Comparison of ENCODE assay signal across 14 cellular contexts in the genomic region with DNA sequence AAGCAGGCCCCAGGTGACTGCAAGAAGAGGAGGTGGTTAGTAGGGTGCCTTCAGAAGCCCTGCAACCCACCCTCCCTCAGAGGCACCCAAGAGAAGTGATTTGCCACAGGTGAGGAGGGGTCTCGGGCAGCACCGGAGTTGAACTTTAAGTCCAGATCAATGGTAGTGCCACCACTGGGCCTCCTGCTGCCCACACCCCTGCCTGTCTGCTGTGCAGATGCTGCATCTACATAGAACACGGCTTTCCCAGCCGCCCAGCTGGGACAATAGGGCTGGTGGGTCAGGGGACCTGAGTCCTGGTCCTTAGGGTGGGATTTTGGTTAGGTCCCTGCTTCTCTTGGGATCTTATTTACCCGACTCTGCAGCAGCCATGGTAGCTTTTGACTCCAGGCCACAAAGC. TPM values are rescaled to one million over a fixed set of nuclear protein-coding genes. Genes with fewer than 3 reads are reported as not detected.
"Had no signal": no experiment of that assay in that cellular context is flagged by ENCODE, and none has a peak within 500 bp of the region (broad histone marks: within the 10 kb centered on the region; RNA-seq: fewer than 3 reads in every experiment).

No MANE protein-coding gene starts in this region.

- H3K36me3 ChIP-seq: ascending aorta, brain microvascular endothelial cell, upper lobe of left lung had no signal

- H3K9me3 ChIP-seq: ascending aorta, upper lobe of left lung had no signal

- H3K4me3 ChIP-seq: ascending aorta, hepatocyte, upper lobe of left lung had no signal

- H3K27ac ChIP-seq: ascending aorta, brain microvascular endothelial cell, hepatocyte, upper lobe of left lung, VCaP had no signal

- H3K27me3 ChIP-seq: ascending aorta, hepatocyte, upper lobe of left lung had no signal

- FAIRE-seq: colon had no signal

- H3K4me2 ChIP-seq: hepatocyte had no signal

- ATAC-seq: activated CD8-positive, alpha-beta memory T cell treated with anti-CD3 and anti-CD28 coated beads, Interleukin-2, amount 10 ng/mL, durations not matched to agents 7 days and 5 days; activated CD8-positive, alpha-beta T cell treated with anti-CD3 and anti-CD28 coated beads for 36 hours; stimulated activated naive CD8-positive, alpha-beta T cell treated with anti-CD3 and anti-CD28 coated beads, Interleukin-15, Interleukin-2, amounts not matched to agents 100 U/mL and 50 U/mL, for 24 hours had no signal

- H3K4me1 ChIP-seq: ascending aorta, upper lobe of left lung had no signal

- DNase-seq: activated CD8-positive, alpha-beta memory T cell treated with anti-CD3 and anti-CD28 coated beads, Interleukin-2, amount 10 ng/mL, durations not matched to agents 7 days and 5 days; activated gamma-delta T cell; brain microvascular endothelial cell; central memory CD4-positive, alpha-beta T cell; foreskin melanocyte; mesendoderm; naive B cell had no signal

RNA-seq across cellular contexts. Expression of a gene that starts 24.6 kb away (rescaled TPM):
- total RNA-seq: hepatocyte had no signal
